ENCODE assay signal across 39 cellular contexts in genomic region chrX:111329370-111329769, GRCh38. TPM values are rescaled to one million over a fixed set of nuclear protein-coding genes. Genes with fewer than 3 reads are reported as not detected.
"Had no signal": no experiment of that assay in that cellular context is flagged by ENCODE, and none has a peak within 500 bp of the region (broad histone marks: within the 10 kb centered on the region; RNA-seq: fewer than 3 reads in every experiment).

No MANE protein-coding gene starts in this region.

- H3K27me3 Mint-ChIP-seq: activated naive CD4-positive, alpha-beta T cell treated with anti-CD3 and anti-CD28 coated beads, Interleukin-2, amount 10 ng/mL, durations not matched to agents 7 days and 5 days; activated naive CD4-positive, alpha-beta T cell treated with anti-CD3 and anti-CD28 coated beads, Interleukin-2, amount 50 U/mL, for 24 hours; activated naive CD8-positive, alpha-beta T cell treated with anti-CD3 and anti-CD28 coated beads for 36 hours; activated naive CD8-positive, alpha-beta T cell treated with anti-CD3 and anti-CD28 coated beads, Interleukin-2, amount 10 ng/mL, durations not matched to agents 7 days and 5 days; activated naive CD8-positive, alpha-beta T cell treated with anti-CD3 and anti-CD28 coated beads, Interleukin-2, amount 50 U/mL, for 24 hours; brain; central memory CD8-positive, alpha-beta T cell had no signal

- ATAC-seq: activated naive CD4-positive, alpha-beta T cell treated with anti-CD3 and anti-CD28 coated beads, Interleukin-2, amount 50 U/mL, for 72 hours; activated naive CD8-positive, alpha-beta T cell treated with anti-CD3 and anti-CD28 coated beads, Interleukin-2, amount 50 U/mL, for 24 hours; activated T-cell treated with anti-CD3 and anti-CD28 coated beads, Interleukin-2, amount 50 U/mL, for 4 hours; activated T-cell treated with anti-CD3 and anti-CD28 coated beads, Interleukin-2, amount 50 U/mL, for 72 hours; activated T-helper 17 cell treated with anti-CD3 and anti-CD28 coated beads, Interleukin-2, amount 50 U/mL, for 72 hours; body of pancreas had no signal

- H3K9me3 Mint-ChIP-seq: activated naive CD4-positive, alpha-beta T cell treated with anti-CD3 and anti-CD28 coated beads for 36 hours; activated naive CD4-positive, alpha-beta T cell treated with anti-CD3 and anti-CD28 coated beads, Interleukin-2, amount 10 ng/mL, durations not matched to agents 7 days and 5 days; activated naive CD4-positive, alpha-beta T cell treated with anti-CD3 and anti-CD28 coated beads, Interleukin-2, amount 50 U/mL, for 24 hours; activated naive CD4-positive, alpha-beta T cell treated with anti-CD3 and anti-CD28 coated beads, Interleukin-2, amount 50 U/mL, for 72 hours; activated naive CD8-positive, alpha-beta T cell treated with anti-CD3 and anti-CD28 coated beads for 36 hours; activated naive CD8-positive, alpha-beta T cell treated with anti-CD3 and anti-CD28 coated beads, Interleukin-2, amount 10 ng/mL, durations not matched to agents 7 days and 5 days; activated naive CD8-positive, alpha-beta T cell treated with anti-CD3 and anti-CD28 coated beads, Interleukin-2, amount 50 U/mL, for 24 hours; activated T-cell treated with anti-CD3 and anti-CD28 coated beads, Interleukin-2, amount 50 U/mL, for 24 hours; activated T-cell treated with anti-CD3 and anti-CD28 coated beads, Interleukin-2, amount 50 U/mL, for 4 hours; activated T-cell treated with anti-CD3 and anti-CD28 coated beads, Interleukin-2, amount 50 U/mL, for 72 hours; activated T-helper 1 cell treated with anti-CD3 and anti-CD28 coated beads, Interleukin-12 subunit alpha, Interleukin-12 subunit beta, Interleukin-2, Interleukin-4 antibody, amounts not matched to agents 30 ng/mL and 10 ng/mL and 1 ng/mL, durations not matched to agents 14 hours and 24 hours and 36 hours; activated T-helper 17 cell treated with anti-CD3 and anti-CD28 coated beads, Interleukin-2, amount 50 U/mL, for 72 hours; activated T-helper 2 cell treated with anti-CD3 and anti-CD28 coated beads, Interferon-gamma antibody, Interleukin-2, Interleukin-4, amounts not matched to agents 10 μg/mL and 5 μg/mL and 100 μg/mL, durations not matched to agents 14 hours and 24 hours and 36 hours; central memory CD8-positive, alpha-beta T cell had no signal

- H3K36me3 Mint-ChIP-seq: activated naive CD4-positive, alpha-beta T cell treated with anti-CD3 and anti-CD28 coated beads, Interleukin-2, amount 10 ng/mL, durations not matched to agents 7 days and 5 days; activated naive CD4-positive, alpha-beta T cell treated with anti-CD3 and anti-CD28 coated beads, Interleukin-2, amount 50 U/mL, for 24 hours; activated naive CD4-positive, alpha-beta T cell treated with anti-CD3 and anti-CD28 coated beads, Interleukin-2, amount 50 U/mL, for 72 hours; activated naive CD8-positive, alpha-beta T cell; activated naive CD8-positive, alpha-beta T cell treated with anti-CD3 and anti-CD28 coated beads for 36 hours; activated naive CD8-positive, alpha-beta T cell treated with anti-CD3 and anti-CD28 coated beads, Interleukin-2, amount 10 ng/mL, durations not matched to agents 7 days and 5 days had no signal

- H3K27ac Mint-ChIP-seq: activated naive CD4-positive, alpha-beta T cell treated with anti-CD3 and anti-CD28 coated beads for 36 hours; activated naive CD4-positive, alpha-beta T cell treated with anti-CD3 and anti-CD28 coated beads, Interleukin-2, amount 10 ng/mL, durations not matched to agents 7 days and 5 days; activated naive CD4-positive, alpha-beta T cell treated with anti-CD3 and anti-CD28 coated beads, Interleukin-2, amount 50 U/mL, for 24 hours; activated naive CD4-positive, alpha-beta T cell treated with anti-CD3 and anti-CD28 coated beads, Interleukin-2, amount 50 U/mL, for 72 hours; activated naive CD8-positive, alpha-beta T cell; activated naive CD8-positive, alpha-beta T cell treated with anti-CD3 and anti-CD28 coated beads for 36 hours; activated naive CD8-positive, alpha-beta T cell treated with anti-CD3 and anti-CD28 coated beads, Interleukin-2, amount 10 ng/mL, durations not matched to agents 7 days and 5 days; activated naive CD8-positive, alpha-beta T cell treated with anti-CD3 and anti-CD28 coated beads, Interleukin-2, amount 50 U/mL, for 24 hours; activated T-cell treated with anti-CD3 and anti-CD28 coated beads, Interleukin-2, amount 50 U/mL, for 24 hours; activated T-cell treated with anti-CD3 and anti-CD28 coated beads, Interleukin-2, amount 50 U/mL, for 72 hours; activated T-helper 1 cell treated with anti-CD3 and anti-CD28 coated beads, Interleukin-12 subunit alpha, Interleukin-12 subunit beta, Interleukin-2, Interleukin-4 antibody, amounts not matched to agents 30 ng/mL and 10 ng/mL and 1 ng/mL, durations not matched to agents 14 hours and 24 hours and 36 hours; activated T-helper 17 cell treated with anti-CD3 and anti-CD28 coated beads, Interleukin-2, amount 50 U/mL, for 72 hours; activated T-helper 2 cell treated with anti-CD3 and anti-CD28 coated beads, Interferon-gamma antibody, Interleukin-2, Interleukin-4, amounts not matched to agents 10 μg/mL and 5 μg/mL and 100 μg/mL, durations not matched to agents 14 hours and 24 hours and 36 hours had no signal

- H3K36me3 ChIP-seq: adrenal gland, ascending aorta, brain microvascular endothelial cell, breast epithelium, cardiac muscle cell had no signal

- H3K4me3 Mint-ChIP-seq: activated naive CD4-positive, alpha-beta T cell treated with anti-CD3 and anti-CD28 coated beads for 36 hours; activated naive CD4-positive, alpha-beta T cell treated with anti-CD3 and anti-CD28 coated beads, Interleukin-2, amount 10 ng/mL, durations not matched to agents 7 days and 5 days; activated naive CD4-positive, alpha-beta T cell treated with anti-CD3 and anti-CD28 coated beads, Interleukin-2, amount 50 U/mL, for 24 hours; activated naive CD8-positive, alpha-beta T cell; activated naive CD8-positive, alpha-beta T cell treated with anti-CD3 and anti-CD28 coated beads for 36 hours; activated naive CD8-positive, alpha-beta T cell treated with anti-CD3 and anti-CD28 coated beads, Interleukin-2, amount 10 ng/mL, durations not matched to agents 7 days and 5 days; activated naive CD8-positive, alpha-beta T cell treated with anti-CD3 and anti-CD28 coated beads, Interleukin-2, amount 50 U/mL, for 24 hours; activated T-cell treated with anti-CD3 and anti-CD28 coated beads, Interleukin-2, amount 50 U/mL, for 24 hours; activated T-cell treated with anti-CD3 and anti-CD28 coated beads, Interleukin-2, amount 50 U/mL, for 4 hours; activated T-cell treated with anti-CD3 and anti-CD28 coated beads, Interleukin-2, amount 50 U/mL, for 72 hours; activated T-helper 1 cell treated with anti-CD3 and anti-CD28 coated beads, Interleukin-12 subunit alpha, Interleukin-12 subunit beta, Interleukin-2, Interleukin-4 antibody, amounts not matched to agents 30 ng/mL and 10 ng/mL and 1 ng/mL, durations not matched to agents 14 hours and 24 hours and 36 hours; activated T-helper 17 cell treated with anti-CD3 and anti-CD28 coated beads, Interleukin-2, amount 50 U/mL, for 72 hours; brain; central memory CD8-positive, alpha-beta T cell had no signal

- H3K4me1 ChIP-seq: adrenal gland, ascending aorta, body of pancreas, breast epithelium had no signal

- H3K27ac ChIP-seq: adrenal gland, ascending aorta, body of pancreas, brain microvascular endothelial cell, breast epithelium, cardiac muscle cell had no signal

- H3K4me1 Mint-ChIP-seq: activated naive CD4-positive, alpha-beta T cell treated with anti-CD3 and anti-CD28 coated beads, Interleukin-2, amount 10 ng/mL, durations not matched to agents 7 days and 5 days; activated naive CD4-positive, alpha-beta T cell treated with anti-CD3 and anti-CD28 coated beads, Interleukin-2, amount 50 U/mL, for 24 hours; activated naive CD8-positive, alpha-beta T cell treated with anti-CD3 and anti-CD28 coated beads for 36 hours; activated naive CD8-positive, alpha-beta T cell treated with anti-CD3 and anti-CD28 coated beads, Interleukin-2, amount 10 ng/mL, durations not matched to agents 7 days and 5 days; activated naive CD8-positive, alpha-beta T cell treated with anti-CD3 and anti-CD28 coated beads, Interleukin-2, amount 50 U/mL, for 24 hours; activated T-helper 17 cell treated with anti-CD3 and anti-CD28 coated beads, Interleukin-2, amount 50 U/mL, for 72 hours; central memory CD8-positive, alpha-beta T cell had no signal

- DNase-seq: activated effector memory CD4-positive, alpha-beta T cell treated with anti-CD3 and anti-CD28 coated beads, Interleukin-2, amount 50 U/mL, for 16 hours; activated effector memory CD4-positive, alpha-beta T cell treated with Interleukin-2 at 50 U/mL for 16 hours; activated gamma-delta T cell; activated gamma-delta T cell treated with Interleukin-2 at 50 U/mL for 16 hours; activated naive CD4-positive, alpha-beta T cell; activated naive CD4-positive, alpha-beta T cell treated with anti-CD3 and anti-CD28 coated beads for 36 hours; activated naive CD4-positive, alpha-beta T cell treated with anti-CD3 and anti-CD28 coated beads, Interleukin-2, amount 10 ng/mL, durations not matched to agents 7 days and 5 days; activated naive CD4-positive, alpha-beta T cell treated with anti-CD3 and anti-CD28 coated beads, Interleukin-2, amount 50 U/mL, for 16 hours; activated naive CD4-positive, alpha-beta T cell treated with Interleukin-2 at 50 U/mL for 16 hours; activated naive CD8-positive, alpha-beta T cell treated with anti-CD3 and anti-CD28 coated beads for 36 hours; activated naive CD8-positive, alpha-beta T cell treated with anti-CD3 and anti-CD28 coated beads, Interleukin-2, amount 10 ng/mL, durations not matched to agents 7 days and 5 days; activated naive CD8-positive, alpha-beta T cell treated with anti-CD3 and anti-CD28 coated beads, Interleukin-2, amount 50 U/mL, for 24 hours; activated T-cell treated with anti-CD3 and anti-CD28 coated beads, Interleukin-2, amount 50 U/mL, for 24 hours; activated T-cell treated with anti-CD3 and anti-CD28 coated beads, Interleukin-2, amount 50 U/mL, for 4 hours; activated T-cell treated with anti-CD3 and anti-CD28 coated beads, Interleukin-2, amount 50 U/mL, for 48 hours; activated T-cell treated with anti-CD3 and anti-CD28 coated beads, Interleukin-2, amount 50 U/mL, for 72 hours; adrenal gland; amniotic stem cell; amygdala; anterior cingulate cortex; aorta; body of pancreas; brain microvascular endothelial cell; caudate nucleus; central memory CD4-positive, alpha-beta T cell; cerebellar nuclear complex had no signal

- FAIRE-seq: bronchial epithelial cell, colon had no signal

- H3K9me3 ChIP-seq: adrenal gland, ascending aorta, body of pancreas had no signal

- H3K4me3 ChIP-seq: adrenal gland, ascending aorta, body of pancreas, breast epithelium, cardiac muscle cell had no signal

- H3K27me3 ChIP-seq: ascending aorta, body of pancreas, brain microvascular endothelial cell, cardiac muscle cell had no signal

RNA-seq across cellular contexts. Expression of gene CAPN6, which starts 59.1 kb away (rescaled TPM):
- total RNA-seq: activated naive CD4-positive, alpha-beta T cell treated with anti-CD3 and anti-CD28 coated beads for 36 hours; activated naive CD8-positive, alpha-beta T cell treated with anti-CD3 and anti-CD28 coated beads for 36 hours; activated naive CD8-positive, alpha-beta T cell treated with anti-CD3 and anti-CD28 coated beads, Interleukin-2, amount 10 ng/mL, durations not matched to agents 7 days and 5 days; activated T-cell treated with anti-CD3 and anti-CD28 coated beads, Interleukin-2, amount 50 U/mL, for 4 hours; activated T-cell treated with anti-CD3 and anti-CD28 coated beads, Interleukin-2, amount 50 U/mL, for 72 hours; activated T-helper 1 cell treated with anti-CD3 and anti-CD28 coated beads, Interleukin-12 subunit alpha, Interleukin-12 subunit beta, Interleukin-2, Interleukin-4 antibody, amounts not matched to agents 30 ng/mL and 10 ng/mL and 1 ng/mL, durations not matched to agents 14 hours and 24 hours and 36 hours; activated T-helper 17 cell treated with anti-CD3 and anti-CD28 coated beads, Interleukin-2, amount 50 U/mL, for 72 hours; activated T-helper 2 cell treated with anti-CD3 and anti-CD28 coated beads, Interferon-gamma antibody, Interleukin-2, Interleukin-4, amounts not matched to agents 10 μg/mL and 5 μg/mL and 100 μg/mL, durations not matched to agents 14 hours and 24 hours and 36 hours; bronchial epithelial cell had no signal
